21 cellular contexts compared by ENCODE assay signal in the genomic region with DNA sequence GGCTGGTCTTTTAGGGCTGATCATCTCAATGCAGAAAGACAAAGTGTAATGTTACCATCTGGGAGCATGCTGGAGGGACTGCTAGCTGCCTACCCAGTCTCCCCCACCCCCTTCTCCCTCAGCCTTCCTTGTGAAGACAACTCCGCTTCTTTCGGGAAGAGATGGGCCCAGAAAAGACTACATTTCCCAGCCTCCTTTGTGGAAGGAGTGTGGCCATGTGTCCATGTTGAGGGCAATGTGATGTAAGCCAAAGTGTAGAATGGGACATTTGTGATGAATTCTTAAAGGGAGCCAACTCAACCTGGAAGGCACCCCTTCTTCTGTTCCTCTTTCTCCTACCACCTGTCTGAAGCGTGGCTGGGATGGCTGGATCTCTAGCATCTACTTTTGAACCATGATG. TPM values are rescaled to one million over a fixed set of nuclear protein-coding genes. Genes with fewer than 3 reads are reported as not detected.
A peak's percentile ranks its signal among the peaks of the same experiment; 100 is the strongest.
DNase-seq lines count a peak whose midpoint lies in the region; ATAC-seq, FAIRE-seq and TF ChIP-seq lines count a peak whose summit lies in the region.
"Had no signal": no experiment of that assay in that cellular context is flagged by ENCODE, and none has a peak within 500 bp of the region (broad histone marks: within the 10 kb centered on the region; RNA-seq: fewer than 3 reads in every experiment).

No MANE protein-coding gene starts in this region.

- H3K4me3 ChIP-seq in mesendoderm (ENCODE audit: low read length) (no peak overlapping the region), lower leg skin (ENCODE audit: low read depth, poor library complexity, severe bottlenecking) (no peak overlapping the region)
- H3K4me3 ChIP-seq: BLaER1, GM23248 had no signal

- no peak overlapping the region for H3K4ac ChIP-seq in mesendoderm (ENCODE audit: low read depth, low read length)

- no peak overlapping the region for H3K56ac ChIP-seq in mesendoderm (ENCODE audit: low read length)

- intact Hi-C loops in lower leg skin (cut with DNase I; ENCODE audit: low total_unique reads) = no loop called here

- H2BK15ac ChIP-seq in mesendoderm (replicated peaks; ENCODE audit: low read depth) = no peak overlapping the region

- DNase-seq in NCI-H82 (lab: John Stamatoyannopoulos, UW) (peak; percentile 16), NCI-H82 treated with DMSO at 0.1 percent for 48 hours (lab: John Stamatoyannopoulos, UW; ENCODE audit: unreplicated experiment) (no peak), WTC11 (ENCODE audit: low spot score) (no peak), mesendoderm (peak; percentile 40), lower leg skin (ENCODE audit: low spot score in 2 of 2) (no peak), HTR-8/SVneo (ENCODE audit: insufficient read length, low spot score) (no peak)
- no peak for DNase-seq in activated naive CD4-positive, alpha-beta T cell treated with anti-CD3 and anti-CD28 coated beads, Interleukin-2, amount 50 U/mL, for 72 hours (ENCODE audit: low spot score in 2 of 2)
- DNase-seq: 8988T; CD4-positive, alpha-beta memory T cell; DMS153; DMS79; GDM1; GM23248; H7 had no signal

- H2BK5ac ChIP-seq in mesendoderm (ENCODE audit: low read length) = no peak overlapping the region

- H3K9me3 Mint-ChIP-seq in WTC11 = peaks cover 18% of the 10 kb centered on the region
- no peaks in the 10 kb centered on the region for H3K9me3 Mint-ChIP-seq in activated naive CD4-positive, alpha-beta T cell treated with anti-CD3 and anti-CD28 coated beads, Interleukin-2, amount 50 U/mL, for 72 hours

- no peak overlapping the region for H4K8ac ChIP-seq in mesendoderm (ENCODE audit: low read depth, low read length)

- H3K4me3 Mint-ChIP-seq in WTC11 = no peak overlapping the region
- H3K4me3 Mint-ChIP-seq: CD14-positive monocyte; CD4-positive, alpha-beta memory T cell had no signal

- POLR2A ChIA-PET in WTC11 (lab: Charles Lee) = no interaction called here

- H3K4me2 ChIP-seq in mesendoderm (ENCODE audit: low read length) = no peak overlapping the region
- H3K4me2 ChIP-seq: BLaER1 had no signal

- no peak for TF ChIP-seq POLR2A in lower leg skin (IDR thresholded peaks at IDR 0.05)

- no peaks in the 10 kb centered on the region for H3K27me3 ChIP-seq in mesendoderm (ENCODE audit: insufficient read depth, low read length, poor library complexity)
- H3K27me3 ChIP-seq: BLaER1 had no signal

- H3K9ac ChIP-seq in mesendoderm (ENCODE audit: low read length) = no peak overlapping the region
- H3K9ac ChIP-seq: BLaER1, GM23248 had no signal

- CTCF ChIA-PET in WTC11 (lab: Charles Lee) = no interaction called here

- no peak overlapping the region for H3K27ac Mint-ChIP-seq in WTC11
- no peak overlapping the region for H3K27ac Mint-ChIP-seq in activated naive CD4-positive, alpha-beta T cell treated with anti-CD3 and anti-CD28 coated beads, Interleukin-2, amount 50 U/mL, for 72 hours
- H3K27ac Mint-ChIP-seq: CD4-positive, alpha-beta memory T cell had no signal

- H3K18ac ChIP-seq in mesendoderm (ENCODE audit: low read length) = no peak overlapping the region

- H3K23ac ChIP-seq in mesendoderm (ENCODE audit: low read length) = no peak overlapping the region

- H4K5ac ChIP-seq in mesendoderm (ENCODE audit: low read length) = no peak overlapping the region

- no peaks in the 10 kb centered on the region for H3K36me3 Mint-ChIP-seq in WTC11
- H3K36me3 Mint-ChIP-seq in activated naive CD4-positive, alpha-beta T cell treated with anti-CD3 and anti-CD28 coated beads, Interleukin-2, amount 50 U/mL, for 72 hours = no peaks in the 10 kb centered on the region
- H3K36me3 Mint-ChIP-seq: CD14-positive monocyte; CD4-positive, alpha-beta memory T cell had no signal

- H3K79me2 ChIP-seq in mesendoderm (ENCODE audit: control insufficient read depth, insufficient read depth, low read length) = no peaks in the 10 kb centered on the region

- H2AK5ac ChIP-seq in mesendoderm (ENCODE audit: low read length) = no peak overlapping the region

- no peaks in the 10 kb centered on the region for H3K27me3 Mint-ChIP-seq in WTC11 (ENCODE audit: low read depth)

- no peak for FAIRE-seq in HTR-8/SVneo (lab: Jason Lieb, UNC)
- FAIRE-seq: GM12892, GM18507 had no signal

- no peaks in the 10 kb centered on the region for H3K4me1 ChIP-seq in mesendoderm (ENCODE audit: control insufficient read depth, low read depth, low read length)
- H3K4me1 ChIP-seq: BLaER1 had no signal

- H3K79me1 ChIP-seq in mesendoderm (ENCODE audit: low read length) = no peaks in the 10 kb centered on the region

- H3K27ac ChIP-seq in mesendoderm (ENCODE audit: low read depth, low read length) = no peak overlapping the region
- H3K27ac ChIP-seq: BLaER1, GM23248 had no signal

- peaks cover 14% of the 10 kb centered on the region for H3K4me1 Mint-ChIP-seq in WTC11
- H3K4me1 Mint-ChIP-seq: CD4-positive, alpha-beta memory T cell had no signal

- no peaks in the 10 kb centered on the region for H3K36me3 ChIP-seq in mesendoderm (ENCODE audit: control insufficient read depth, insufficient read depth, low read length)
- H3K36me3 ChIP-seq: BLaER1 had no signal

- no peak overlapping the region for H2BK120ac ChIP-seq in mesendoderm (ENCODE audit: low read depth, low read length)

- peak; percentile 30; the same call in 1 of the 2 replicates for ATAC-seq in WTC11
- no peak for ATAC-seq in activated naive CD4-positive, alpha-beta T cell treated with anti-CD3 and anti-CD28 coated beads, Interleukin-2, amount 50 U/mL, for 72 hours

- TF ChIP-seq CTCF in WTC11 (IDR thresholded peaks at IDR 0.05) (no peak), lower leg skin (IDR thresholded peaks at IDR 0.05) (no peak)

- WGBS in mesendoderm (ENCODE audit: extremely low coverage, insufficient coverage, low lambda C conversion rate) = no CpG with 5 or more reads among the region's 3 CpGs
- 90 to 95% methylated on average over 3 of the region's 3 CpGs for WGBS in lower leg skin, 2 donors

TF ChIP-seq in WTC11, 78 proteins besides CTCF, POLR2A, EP300 and RAD21:
- no peak for TF ChIP-seq RELA (CRISPR knock-in tag; IDR thresholded peaks at IDR 0.05; ENCODE audit: borderline replicate concordance)
- TF ChIP-seq, protein P1, sequence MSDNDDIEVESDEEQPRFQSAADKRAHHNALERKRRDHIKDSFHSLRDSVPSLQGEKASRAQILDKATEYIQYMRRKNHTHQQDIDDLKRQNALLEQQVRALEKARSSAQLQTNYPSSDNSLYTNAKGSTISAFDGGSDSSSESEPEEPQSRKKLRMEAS (CRISPR knock-in tag; IDR thresholded peaks at IDR 0.05) = peak; percentile 50; the same call in 1 of the 2 replicates
- TF ChIP-seq, protein P2, sequence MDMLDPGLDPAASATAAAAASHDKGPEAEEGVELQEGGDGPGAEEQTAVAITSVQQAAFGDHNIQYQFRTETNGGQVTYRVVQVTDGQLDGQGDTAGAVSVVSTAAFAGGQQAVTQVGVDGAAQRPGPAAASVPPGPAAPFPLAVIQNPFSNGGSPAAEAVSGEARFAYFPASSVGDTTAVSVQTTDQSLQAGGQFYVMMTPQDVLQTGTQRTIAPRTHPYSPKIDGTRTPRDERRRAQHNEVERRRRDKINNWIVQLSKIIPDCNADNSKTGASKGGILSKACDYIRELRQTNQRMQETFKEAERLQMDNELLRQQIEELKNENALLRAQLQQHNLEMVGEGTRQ (CRISPR knock-in tag; IDR thresholded peaks at IDR 0.05) = peak; percentile 80
- TF ChIP-seq, protein P3, sequence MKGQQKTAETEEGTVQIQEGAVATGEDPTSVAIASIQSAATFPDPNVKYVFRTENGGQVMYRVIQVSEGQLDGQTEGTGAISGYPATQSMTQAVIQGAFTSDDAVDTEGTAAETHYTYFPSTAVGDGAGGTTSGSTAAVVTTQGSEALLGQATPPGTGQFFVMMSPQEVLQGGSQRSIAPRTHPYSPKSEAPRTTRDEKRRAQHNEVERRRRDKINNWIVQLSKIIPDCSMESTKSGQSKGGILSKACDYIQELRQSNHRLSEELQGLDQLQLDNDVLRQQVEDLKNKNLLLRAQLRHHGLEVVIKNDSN (CRISPR knock-in tag; IDR thresholded peaks at IDR 0.05) = peak; percentile 83; the same call in 1 of the 2 replicates

RNA-seq across cellular contexts. Expression of a gene that starts 16.3 kb away (rescaled TPM):
- total RNA-seq in WTC11 (2021) (not detected in 3 replicates), lower leg skin (under 1 TPM in 1 of 4 donors, not detected in 3; 0.16 TPM)
- polyA plus RNA-seq in mesendoderm (2013, experiment 1 of 2) = 0.01 TPM
- 0.04 TPM for polyA plus RNA-seq in mesendoderm (2013, experiment 2 of 2)
- total RNA-seq in activated naive CD4-positive, alpha-beta T cell treated with anti-CD3 and anti-CD28 coated beads, Interleukin-2, amount 50 U/mL, for 72 hours = not detected
- total RNA-seq: A673; CD4-positive, alpha-beta memory T cell; Daoy; GM23248; H7 had no signal
- polyA plus RNA-seq: AG04450; CD14-positive monocyte; CD4-positive, alpha-beta memory T cell; GM23248 had no signal

Comparison
In these comparisons a context has a peak if more than half of its experiments do, and no peak if none do; other contexts are left out.
1. DNase-seq: peak in NCI-H82 (single experiment) and mesendoderm (single experiment); none in NCI-H82 treated with DMSO at 0.1 percent for 48 hours (single experiment), WTC11 (single experiment), lower leg skin (0 of 2), activated naive CD4-positive, alpha-beta T cell treated with anti-CD3 and anti-CD28 coated beads, Interleukin-2, amount 50 U/mL, for 72 hours (0 of 2) and HTR-8/SVneo (single experiment).